ENCODE assay signal across 8 cellular contexts in genomic region chrX:16870095-16870860, GRCh38. TPM values are rescaled to one million over a fixed set of nuclear protein-coding genes. Genes with fewer than 3 reads are reported as not detected.
A peak's percentile ranks its signal among the peaks of the same experiment; 100 is the strongest.
DNase-seq lines count a peak whose midpoint lies in the region; ATAC-seq and TF ChIP-seq lines count a peak whose summit lies in the region.

Gene RBBP7 (minus strand): TSS chrX:16870362. CDS start chrX:16870053, 309 bp downstream.

- H3K9ac ChIP-seq in HCT116 (ENCODE audit: low read length): peak within 1 kb of the TSS; percentile 82

- no TSS peak for BruUV-seq in HCT116 (replicated peaks; lab: Mats Ljungman, UMichigan)

- TF ChIP-seq POLR2A in HCT116 (IDR thresholded peaks at IDR 0.05; ENCODE audit: borderline replicate concordance, extremely low read depth, insufficient read depth, insufficient read length): peak; percentile 33

- TF ChIP-seq CTCF in HCT116 (IDR thresholded peaks at IDR 0.05 in 2 of 3, conservative IDR thresholded peaks at IDR 0.05 in 1 of 3; ENCODE audit: borderline replicate concordance in 1 of 3, insufficient read depth in 1 of 3, low read depth in 2 of 3, low read length in 2 of 3) (no peak), neutrophil (IDR thresholded peaks at IDR 0.05) (peak; percentile 50)

- no peaks in the 10 kb centered on the region for H3K9me3 ChIP-seq in HCT116 (ENCODE audit: control insufficient read depth in 1 of 2, insufficient read depth in 1 of 2, low read depth in 1 of 2, low read length in 2 of 2)
- no peaks in the 10 kb centered on the region for H3K9me3 ChIP-seq in neutrophil

- H3K9me2 ChIP-seq in HCT116 (ENCODE audit: insufficient read depth): no peaks in the 10 kb centered on the region

- H3K4me1 ChIP-seq in HCT116 (ENCODE audit: control insufficient read depth in 1 of 2, insufficient read depth in 2 of 2, low read length in 2 of 2) (peaks cover 2 to 15% of the 10 kb centered on the region in 2 experiments; a peak in 3 of 4 replicates), neutrophil (ENCODE audit: control insufficient read depth in 1 of 2, insufficient read depth in 1 of 2, low read depth in 1 of 2, low read length in 1 of 2) (peaks cover 11 to 18% of the 10 kb centered on the region in 2 experiments)

- H3K79me2 ChIP-seq in HCT116 (ENCODE audit: insufficient read depth, low read length): peaks cover 42% of the 10 kb centered on the region

- intact Hi-C loops in HCT116 (cut with micrococcal nuclease): no loop called here

- no peaks in the 10 kb centered on the region for H4K20me1 ChIP-seq in HCT116 (ENCODE audit: insufficient read depth)

- H3K4me3 ChIP-seq in HCT116 (replicated peaks in 1 of 2; ENCODE audit: low read depth in 1 of 2, low read length in 2 of 2) (peak within 1 kb of the TSS; percentile 66 to 74), neutrophil (ENCODE audit: low read depth in 1 of 2, low read length in 1 of 2) (peak within 1 kb of the TSS; percentile 71 to 72)

- in situ Hi-C loops in SK-MEL-5 (cut with HindIII; ENCODE audit: low pct_unique_long_range_greater_than_20kb, low sequenced_read_pairs): no loop called here

- no peaks in the 10 kb centered on the region for H3K27me3 ChIP-seq in HCT116 (ENCODE audit: insufficient read depth, low read length)
- H3K27me3 ChIP-seq in neutrophil: no peaks in the 10 kb centered on the region

- POLR2A ChIA-PET in HCT116 (lab: Charles Lee): no interaction called here

- H3K36me3 ChIP-seq in HCT116 (ENCODE audit: control insufficient read depth in 1 of 2, insufficient read depth in 2 of 2, low read length in 2 of 2) (peaks cover 0 to 20% of the 10 kb centered on the region in 2 experiments; a peak in 2 of 4 replicates), neutrophil (no peaks in the 10 kb centered on the region)

- no peak for TF ChIP-seq RAD21 in HCT116 (IDR thresholded peaks at IDR 0.05; ENCODE audit: low read depth)

- H3K27ac ChIP-seq in HCT116 (ENCODE audit: low read depth, low read length) (peak within 1 kb of the TSS; percentile 85), neutrophil (peak within 1 kb of the TSS; percentile 88), substantia nigra (ENCODE audit: low read depth, low read length, poor library complexity, severe bottlenecking) (peak within 1 kb of the TSS; percentile 85)

- DNase-seq in GDM1 (lab: John Stamatoyannopoulos, UW) (peak; percentile 93), HCT116 (ENCODE audit: low read depth, low spot score) (peak; percentile 67), MV-4-11 (lab: John Stamatoyannopoulos, UW) (peak; percentile 79), SK-MEL-5 (ENCODE audit: low read depth, low spot score) (peak; percentile 86), foreskin melanocyte (peak; percentile 73), substantia nigra (lab: John Stamatoyannopoulos, UW) (peak; percentile 37 to 99 (median 87))
- DNase-seq in activated naive CD4-positive, alpha-beta T cell treated with Interleukin-2 at 50 U/mL for 16 hours: peak; percentile 89

- RAD21 ChIA-PET in HCT116 (lab: Charles Lee; ENCODE audit: low non-redundant PET in 1 of 2, low total read pairs in 2 of 2, uncharacterized antibody in 2 of 2, unreplicated experiment in 2 of 2): no interaction called here

- CTCF ChIA-PET in HCT116 (lab: Charles Lee): interaction anchor here (1.0 kb wide), 1 partner anchor 13 kb away, joined by 4 read pairs; no protein-coding TSS in a partner anchor

- H2AFZ ChIP-seq in HCT116 (ENCODE audit: low read depth, low read length, poor library complexity, severe bottlenecking): no peak within 1 kb of the TSS

- peak; percentile 89 for ATAC-seq in HCT116

- H3K4me2 ChIP-seq in HCT116 (ENCODE audit: low read length): peak within 1 kb of the TSS; percentile 80

TF ChIP-seq in HCT116, 20 proteins besides CTCF, POLR2A, EP300 and RAD21:
- TF ChIP-seq REST (IDR thresholded peaks at IDR 0.05; ENCODE audit: low read depth) (no peak), POLR2AphosphoS5 (IDR thresholded peaks at IDR 0.05; ENCODE audit: low read depth, low read length) (peak; percentile 51; the same call in 1 of the 2 replicates), EGR1 (IDR thresholded peaks at IDR 0.05; ENCODE audit: low read depth) (peak; percentile 70), SIN3A (IDR thresholded peaks at IDR 0.05; ENCODE audit: low read depth) (0 out of 2 replicates have a peak, but pooled peaks have one; percentile 6), MAX (IDR thresholded peaks at IDR 0.05) (peak; percentile 29; the same call in 1 of the 2 replicates), TCF7L2 (IDR thresholded peaks at IDR 0.05; ENCODE audit: borderline replicate concordance, extremely low read depth, insufficient read depth, insufficient read length) (no peak), ELF1 (IDR thresholded peaks at IDR 0.05; ENCODE audit: borderline replicate concordance, low read depth) (no peak)
TF ChIP-seq in HCT116: peak in this region for 4.

RNA-seq across cellular contexts. Expression of gene RBBP7, which starts in this region (rescaled TPM):
- total RNA-seq in HCT116 (2021; ENCODE audit: unreplicated experiment): 146 TPM
- polyA plus RNA-seq in HCT116 (2012): 89.4 and 146 TPM in 2 replicates
- total RNA-seq in SK-MEL-5 (2014; rRNA removed; shearing (Covaris generic)): 101 and 107 TPM in 2 replicates
- 109 and 112 TPM in 2 replicates for polyA plus RNA-seq in SK-MEL-5 (2015; cell fraction: cytosol; rRNA removed)
- polyA plus RNA-seq in SK-MEL-5 (2015; cell fraction: nucleus; rRNA removed): 225 and 230 TPM in 2 replicates

Comparison
In these comparisons a context has a peak if more than half of its experiments do, and no peak if none do; other contexts are left out.
1. Peak in every context shown above with its lines: DNase-seq, ATAC-seq, H3K4me3 ChIP-seq and H3K27ac ChIP-seq.